ENCODE assay signal across 1 cellular context in the genomic region with DNA sequence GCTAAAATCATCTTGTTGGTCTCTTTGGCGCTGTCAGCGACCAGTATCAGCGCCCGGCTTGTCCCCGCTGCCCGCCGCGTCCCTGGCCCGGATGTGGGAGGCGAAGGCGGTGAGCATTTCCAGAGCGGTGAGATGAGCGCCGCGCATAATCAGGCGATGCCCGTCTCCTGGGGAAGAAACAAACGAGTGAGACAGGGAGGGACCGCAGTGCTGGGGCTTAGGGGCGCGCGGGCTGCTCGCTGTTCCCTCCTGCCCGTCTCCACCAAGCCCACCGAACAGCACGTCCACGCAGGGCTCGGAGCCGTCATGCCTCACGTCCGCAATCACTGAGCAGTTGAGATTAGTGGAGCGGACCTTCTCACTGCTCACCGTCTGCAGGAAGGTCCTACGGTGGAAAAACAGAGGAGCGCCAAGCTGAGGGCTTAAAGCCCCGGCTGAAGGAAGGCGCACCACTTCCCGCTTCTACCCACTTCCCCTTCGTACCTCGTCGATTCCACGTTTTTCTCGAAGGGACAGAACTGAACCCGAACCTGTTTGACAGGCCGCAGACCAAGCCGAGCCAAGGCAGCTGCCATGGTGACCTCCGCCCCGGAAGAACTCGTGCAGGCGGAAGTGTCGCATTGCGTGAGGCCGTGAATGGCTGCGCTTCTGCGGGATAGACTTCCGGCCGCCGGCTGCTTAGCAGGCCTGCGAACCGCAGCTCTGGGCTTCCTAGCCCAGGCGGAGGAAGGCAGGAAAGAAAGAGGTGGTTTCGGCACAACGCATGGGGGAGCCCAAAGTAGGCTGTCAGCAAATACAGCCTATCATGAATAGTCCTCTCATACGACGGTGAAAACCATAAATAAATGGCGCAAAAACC.
TF ChIP-seq lines count a peak whose summit lies in the region.

A gene (minus strand): TSS at position 595 of the 859 bp plus-strand sequence. CDS start 20 bp downstream, at position 575.

TF ChIP-seq in HEK293, 187 proteins besides CTCF, POLR2A, EP300 and RAD21 (continued from another document and continues in another):
- TF ChIP-seq, protein P1, sequence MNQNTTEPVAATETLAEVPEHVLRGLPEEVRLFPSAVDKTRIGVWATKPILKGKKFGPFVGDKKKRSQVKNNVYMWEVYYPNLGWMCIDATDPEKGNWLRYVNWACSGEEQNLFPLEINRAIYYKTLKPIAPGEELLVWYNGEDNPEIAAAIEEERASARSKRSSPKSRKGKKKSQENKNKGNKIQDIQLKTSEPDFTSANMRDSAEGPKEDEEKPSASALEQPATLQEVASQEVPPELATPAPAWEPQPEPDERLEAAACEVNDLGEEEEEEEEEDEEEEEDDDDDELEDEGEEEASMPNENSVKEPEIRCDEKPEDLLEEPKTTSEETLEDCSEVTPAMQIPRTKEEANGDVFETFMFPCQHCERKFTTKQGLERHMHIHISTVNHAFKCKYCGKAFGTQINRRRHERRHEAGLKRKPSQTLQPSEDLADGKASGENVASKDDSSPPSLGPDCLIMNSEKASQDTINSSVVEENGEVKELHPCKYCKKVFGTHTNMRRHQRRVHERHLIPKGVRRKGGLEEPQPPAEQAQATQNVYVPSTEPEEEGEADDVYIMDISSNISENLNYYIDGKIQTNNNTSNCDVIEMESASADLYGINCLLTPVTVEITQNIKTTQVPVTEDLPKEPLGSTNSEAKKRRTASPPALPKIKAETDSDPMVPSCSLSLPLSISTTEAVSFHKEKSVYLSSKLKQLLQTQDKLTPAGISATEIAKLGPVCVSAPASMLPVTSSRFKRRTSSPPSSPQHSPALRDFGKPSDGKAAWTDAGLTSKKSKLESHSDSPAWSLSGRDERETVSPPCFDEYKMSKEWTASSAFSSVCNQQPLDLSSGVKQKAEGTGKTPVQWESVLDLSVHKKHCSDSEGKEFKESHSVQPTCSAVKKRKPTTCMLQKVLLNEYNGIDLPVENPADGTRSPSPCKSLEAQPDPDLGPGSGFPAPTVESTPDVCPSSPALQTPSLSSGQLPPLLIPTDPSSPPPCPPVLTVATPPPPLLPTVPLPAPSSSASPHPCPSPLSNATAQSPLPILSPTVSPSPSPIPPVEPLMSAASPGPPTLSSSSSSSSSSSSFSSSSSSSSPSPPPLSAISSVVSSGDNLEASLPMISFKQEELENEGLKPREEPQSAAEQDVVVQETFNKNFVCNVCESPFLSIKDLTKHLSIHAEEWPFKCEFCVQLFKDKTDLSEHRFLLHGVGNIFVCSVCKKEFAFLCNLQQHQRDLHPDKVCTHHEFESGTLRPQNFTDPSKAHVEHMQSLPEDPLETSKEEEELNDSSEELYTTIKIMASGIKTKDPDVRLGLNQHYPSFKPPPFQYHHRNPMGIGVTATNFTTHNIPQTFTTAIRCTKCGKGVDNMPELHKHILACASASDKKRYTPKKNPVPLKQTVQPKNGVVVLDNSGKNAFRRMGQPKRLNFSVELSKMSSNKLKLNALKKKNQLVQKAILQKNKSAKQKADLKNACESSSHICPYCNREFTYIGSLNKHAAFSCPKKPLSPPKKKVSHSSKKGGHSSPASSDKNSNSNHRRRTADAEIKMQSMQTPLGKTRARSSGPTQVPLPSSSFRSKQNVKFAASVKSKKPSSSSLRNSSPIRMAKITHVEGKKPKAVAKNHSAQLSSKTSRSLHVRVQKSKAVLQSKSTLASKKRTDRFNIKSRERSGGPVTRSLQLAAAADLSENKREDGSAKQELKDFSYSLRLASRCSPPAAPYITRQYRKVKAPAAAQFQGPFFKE (tag by site-specific recombination; IDR thresholded peaks at IDR 0.05; ENCODE audit: borderline replicate concordance) = no peak
- TF ChIP-seq ZNF202 (tag by site-specific recombination; IDR thresholded peaks at IDR 0.05; ENCODE audit: borderline replicate concordance) = no peak
- TF ChIP-seq, protein P2, sequence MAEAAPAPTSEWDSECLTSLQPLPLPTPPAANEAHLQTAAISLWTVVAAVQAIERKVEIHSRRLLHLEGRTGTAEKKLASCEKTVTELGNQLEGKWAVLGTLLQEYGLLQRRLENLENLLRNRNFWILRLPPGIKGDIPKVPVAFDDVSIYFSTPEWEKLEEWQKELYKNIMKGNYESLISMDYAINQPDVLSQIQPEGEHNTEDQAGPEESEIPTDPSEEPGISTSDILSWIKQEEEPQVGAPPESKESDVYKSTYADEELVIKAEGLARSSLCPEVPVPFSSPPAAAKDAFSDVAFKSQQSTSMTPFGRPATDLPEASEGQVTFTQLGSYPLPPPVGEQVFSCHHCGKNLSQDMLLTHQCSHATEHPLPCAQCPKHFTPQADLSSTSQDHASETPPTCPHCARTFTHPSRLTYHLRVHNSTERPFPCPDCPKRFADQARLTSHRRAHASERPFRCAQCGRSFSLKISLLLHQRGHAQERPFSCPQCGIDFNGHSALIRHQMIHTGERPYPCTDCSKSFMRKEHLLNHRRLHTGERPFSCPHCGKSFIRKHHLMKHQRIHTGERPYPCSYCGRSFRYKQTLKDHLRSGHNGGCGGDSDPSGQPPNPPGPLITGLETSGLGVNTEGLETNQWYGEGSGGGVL (tag by site-specific recombination; IDR thresholded peaks at IDR 0.05) = no peak
- peak; percentile 89 for TF ChIP-seq ZNF501 (tag by site-specific recombination; IDR thresholded peaks at IDR 0.05)
- no peak for TF ChIP-seq ZNF311 (tag by site-specific recombination; IDR thresholded peaks at IDR 0.05; ENCODE audit: borderline replicate concordance)
- no peak for TF ChIP-seq ZNF510 (tag by site-specific recombination; IDR thresholded peaks at IDR 0.05; ENCODE audit: insufficient replicate concordance)
- peak; percentile 63 for TF ChIP-seq SP3 (tag by site-specific recombination; IDR thresholded peaks at IDR 0.05)
- TF ChIP-seq, protein P3, sequence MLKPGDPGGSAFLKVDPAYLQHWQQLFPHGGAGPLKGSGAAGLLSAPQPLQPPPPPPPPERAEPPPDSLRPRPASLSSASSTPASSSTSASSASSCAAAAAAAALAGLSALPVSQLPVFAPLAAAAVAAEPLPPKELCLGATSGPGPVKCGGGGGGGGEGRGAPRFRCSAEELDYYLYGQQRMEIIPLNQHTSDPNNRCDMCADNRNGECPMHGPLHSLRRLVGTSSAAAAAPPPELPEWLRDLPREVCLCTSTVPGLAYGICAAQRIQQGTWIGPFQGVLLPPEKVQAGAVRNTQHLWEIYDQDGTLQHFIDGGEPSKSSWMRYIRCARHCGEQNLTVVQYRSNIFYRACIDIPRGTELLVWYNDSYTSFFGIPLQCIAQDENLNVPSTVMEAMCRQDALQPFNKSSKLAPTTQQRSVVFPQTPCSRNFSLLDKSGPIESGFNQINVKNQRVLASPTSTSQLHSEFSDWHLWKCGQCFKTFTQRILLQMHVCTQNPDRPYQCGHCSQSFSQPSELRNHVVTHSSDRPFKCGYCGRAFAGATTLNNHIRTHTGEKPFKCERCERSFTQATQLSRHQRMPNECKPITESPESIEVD (tag by site-specific recombination; IDR thresholded peaks at IDR 0.05) = no peak
- TF ChIP-seq, protein P4, sequence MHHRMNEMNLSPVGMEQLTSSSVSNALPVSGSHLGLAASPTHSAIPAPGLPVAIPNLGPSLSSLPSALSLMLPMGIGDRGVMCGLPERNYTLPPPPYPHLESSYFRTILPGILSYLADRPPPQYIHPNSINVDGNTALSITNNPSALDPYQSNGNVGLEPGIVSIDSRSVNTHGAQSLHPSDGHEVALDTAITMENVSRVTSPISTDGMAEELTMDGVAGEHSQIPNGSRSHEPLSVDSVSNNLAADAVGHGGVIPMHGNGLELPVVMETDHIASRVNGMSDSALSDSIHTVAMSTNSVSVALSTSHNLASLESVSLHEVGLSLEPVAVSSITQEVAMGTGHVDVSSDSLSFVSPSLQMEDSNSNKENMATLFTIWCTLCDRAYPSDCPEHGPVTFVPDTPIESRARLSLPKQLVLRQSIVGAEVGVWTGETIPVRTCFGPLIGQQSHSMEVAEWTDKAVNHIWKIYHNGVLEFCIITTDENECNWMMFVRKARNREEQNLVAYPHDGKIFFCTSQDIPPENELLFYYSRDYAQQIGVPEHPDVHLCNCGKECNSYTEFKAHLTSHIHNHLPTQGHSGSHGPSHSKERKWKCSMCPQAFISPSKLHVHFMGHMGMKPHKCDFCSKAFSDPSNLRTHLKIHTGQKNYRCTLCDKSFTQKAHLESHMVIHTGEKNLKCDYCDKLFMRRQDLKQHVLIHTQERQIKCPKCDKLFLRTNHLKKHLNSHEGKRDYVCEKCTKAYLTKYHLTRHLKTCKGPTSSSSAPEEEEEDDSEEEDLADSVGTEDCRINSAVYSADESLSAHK (tag by site-specific recombination; IDR thresholded peaks at IDR 0.05) = no peak
- peak; percentile 82; the same call in 1 of the 2 replicates for TF ChIP-seq TRIM28 (IDR thresholded peaks at IDR 0.05; ENCODE audit: borderline replicate concordance, low read length)
- TF ChIP-seq, protein P5, sequence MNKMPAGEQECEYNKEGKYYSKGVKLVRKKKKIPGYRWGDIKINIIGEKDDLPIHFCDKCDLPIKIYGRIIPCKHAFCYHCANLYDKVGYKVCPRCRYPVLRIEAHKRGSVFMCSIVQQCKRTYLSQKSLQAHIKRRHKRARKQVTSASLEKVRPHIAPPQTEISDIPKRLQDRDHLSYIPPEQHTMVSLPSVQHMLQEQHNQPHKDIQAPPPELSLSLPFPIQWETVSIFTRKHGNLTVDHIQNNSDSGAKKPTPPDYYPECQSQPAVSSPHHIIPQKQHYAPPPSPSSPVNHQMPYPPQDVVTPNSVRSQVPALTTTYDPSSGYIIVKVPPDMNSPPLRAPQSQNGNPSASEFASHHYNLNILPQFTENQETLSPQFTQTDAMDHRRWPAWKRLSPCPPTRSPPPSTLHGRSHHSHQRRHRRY (tag by site-specific recombination; IDR thresholded peaks at IDR 0.05) = no peak
- TF ChIP-seq ZNF140 (tag by site-specific recombination; IDR thresholded peaks at IDR 0.05) = no peak
- TF ChIP-seq EGR2 (tag by site-specific recombination; IDR thresholded peaks at IDR 0.05; ENCODE audit: low read depth) = peak; percentile 49
- TF ChIP-seq, protein P6, sequence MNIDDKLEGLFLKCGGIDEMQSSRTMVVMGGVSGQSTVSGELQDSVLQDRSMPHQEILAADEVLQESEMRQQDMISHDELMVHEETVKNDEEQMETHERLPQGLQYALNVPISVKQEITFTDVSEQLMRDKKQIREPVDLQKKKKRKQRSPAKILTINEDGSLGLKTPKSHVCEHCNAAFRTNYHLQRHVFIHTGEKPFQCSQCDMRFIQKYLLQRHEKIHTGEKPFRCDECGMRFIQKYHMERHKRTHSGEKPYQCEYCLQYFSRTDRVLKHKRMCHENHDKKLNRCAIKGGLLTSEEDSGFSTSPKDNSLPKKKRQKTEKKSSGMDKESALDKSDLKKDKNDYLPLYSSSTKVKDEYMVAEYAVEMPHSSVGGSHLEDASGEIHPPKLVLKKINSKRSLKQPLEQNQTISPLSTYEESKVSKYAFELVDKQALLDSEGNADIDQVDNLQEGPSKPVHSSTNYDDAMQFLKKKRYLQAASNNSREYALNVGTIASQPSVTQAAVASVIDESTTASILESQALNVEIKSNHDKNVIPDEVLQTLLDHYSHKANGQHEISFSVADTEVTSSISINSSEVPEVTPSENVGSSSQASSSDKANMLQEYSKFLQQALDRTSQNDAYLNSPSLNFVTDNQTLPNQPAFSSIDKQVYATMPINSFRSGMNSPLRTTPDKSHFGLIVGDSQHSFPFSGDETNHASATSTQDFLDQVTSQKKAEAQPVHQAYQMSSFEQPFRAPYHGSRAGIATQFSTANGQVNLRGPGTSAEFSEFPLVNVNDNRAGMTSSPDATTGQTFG (tag by site-specific recombination; IDR thresholded peaks at IDR 0.05; ENCODE audit: borderline replicate concordance) = no peak
- TF ChIP-seq ZNF423 (tag by site-specific recombination; IDR thresholded peaks at IDR 0.05) = no peak
- TF ChIP-seq ZNF791 (tag by site-specific recombination; IDR thresholded peaks at IDR 0.05) = no peak
- TF ChIP-seq ZNF792 (tag by site-specific recombination; IDR thresholded peaks at IDR 0.05) = no peak
- TF ChIP-seq ZNF223 (tag by site-specific recombination; IDR thresholded peaks at IDR 0.05) = no peak
- TF ChIP-seq, protein P7, sequence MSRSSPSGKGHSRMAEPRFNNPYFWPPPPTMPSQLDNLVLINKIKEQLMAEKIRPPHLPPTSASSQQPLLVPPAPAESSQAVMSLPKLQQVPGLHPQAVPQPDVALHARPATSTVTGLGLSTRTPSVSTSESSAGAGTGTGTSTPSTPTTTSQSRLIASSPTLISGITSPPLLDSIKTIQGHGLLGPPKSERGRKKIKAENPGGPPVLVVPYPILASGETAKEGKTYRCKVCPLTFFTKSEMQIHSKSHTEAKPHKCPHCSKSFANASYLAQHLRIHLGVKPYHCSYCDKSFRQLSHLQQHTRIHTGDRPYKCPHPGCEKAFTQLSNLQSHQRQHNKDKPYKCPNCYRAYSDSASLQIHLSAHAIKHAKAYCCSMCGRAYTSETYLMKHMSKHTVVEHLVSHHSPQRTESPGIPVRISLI (tag by site-specific recombination; IDR thresholded peaks at IDR 0.05) = no peak
- TF ChIP-seq ZNF19 (tag by site-specific recombination; IDR thresholded peaks at IDR 0.05; ENCODE audit: low read depth) = no peak
- TF ChIP-seq ZNF416 (tag by site-specific recombination; IDR thresholded peaks at IDR 0.05) = no peak
- 0 out of 2 replicates have a peak, but pooled peaks have one; percentile 39 for TF ChIP-seq ZNF391 (tag by site-specific recombination; IDR thresholded peaks at IDR 0.05; ENCODE audit: borderline replicate concordance, low read depth)
- TF ChIP-seq ZNF155 (tag by site-specific recombination; IDR thresholded peaks at IDR 0.05) = no peak
- TF ChIP-seq SP7 (tag by site-specific recombination; IDR thresholded peaks at IDR 0.05) = peak; percentile 45; the same call in 1 of the 2 replicates
- TF ChIP-seq ZNF10 (tag by site-specific recombination; IDR thresholded peaks at IDR 0.05) = peak; percentile 97
- TF ChIP-seq ZNF23 (tag by site-specific recombination; IDR thresholded peaks at IDR 0.05; ENCODE audit: borderline replicate concordance) = no peak
- TF ChIP-seq ZNF768 (tag by site-specific recombination; IDR thresholded peaks at IDR 0.05) = no peak
- TF ChIP-seq, protein P8, sequence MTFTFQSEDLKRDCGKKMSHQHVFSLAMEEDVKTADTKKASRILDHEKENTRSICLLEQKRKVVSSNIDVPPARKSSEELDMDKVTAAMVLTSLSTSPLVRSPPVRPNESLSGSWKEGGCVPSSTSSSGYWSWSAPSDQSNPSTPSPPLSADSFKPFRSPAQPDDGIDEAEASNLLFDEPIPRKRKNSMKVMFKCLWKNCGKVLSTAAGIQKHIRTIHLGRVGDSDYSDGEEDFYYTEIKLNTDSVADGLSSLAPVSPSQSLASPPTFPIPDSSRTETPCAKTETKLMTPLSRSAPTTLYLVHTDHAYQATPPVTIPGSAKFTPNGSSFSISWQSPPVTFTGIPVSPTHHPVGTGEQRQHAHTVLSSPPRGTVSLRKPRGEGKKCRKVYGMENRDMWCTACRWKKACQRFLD (tag by site-specific recombination; IDR thresholded peaks at IDR 0.05) = no peak
- TF ChIP-seq ZNF335 (tag by site-specific recombination; conservative IDR thresholded peaks at IDR 0.05) = peak; percentile 89
- no peak for TF ChIP-seq ZNF530 (tag by site-specific recombination; IDR thresholded peaks at IDR 0.05; ENCODE audit: low read depth)
- peak; percentile 78 for TF ChIP-seq ZNF76 (tag by site-specific recombination; IDR thresholded peaks at IDR 0.05; ENCODE audit: borderline replicate concordance, low read depth)
